Comparison of ENCODE assay signal across 1 cellular context in genomic region chr6:165663736-165664552, GRCh38.
TF ChIP-seq lines count a peak whose summit lies in the region.

No MANE protein-coding gene starts in this region.

TF ChIP-seq in HEK293, 187 proteins besides CTCF, POLR2A, EP300 and RAD21 (continued from another document and continues in another):
- TF ChIP-seq ZNF398 (tag by site-specific recombination; IDR thresholded peaks at IDR 0.05) (no peak), GLI2 (tag by site-specific recombination; IDR thresholded peaks at IDR 0.05; ENCODE audit: borderline replicate concordance, low read depth) (no peak), ZNF670 (tag by site-specific recombination; IDR thresholded peaks at IDR 0.05; ENCODE audit: low read depth) (no peak), MZF1 (tag by site-specific recombination; IDR thresholded peaks at IDR 0.05; ENCODE audit: borderline replicate concordance) (0 out of 2 replicates have a peak, but pooled peaks have one; percentile 8), HOXC10 (CRISPR knock-in tag; IDR thresholded peaks at IDR 0.05) (no peak), ZNF18 (tag by site-specific recombination; IDR thresholded peaks at IDR 0.05) (no peak), ELK4 (IDR thresholded peaks at IDR 0.05; ENCODE audit: borderline replicate concordance, low read depth, low read length) (no peak), PATZ1 (tag by site-specific recombination; IDR thresholded peaks at IDR 0.05) (peak; percentile 68; the same call in 1 of the 2 replicates), ZNF701 (tag by site-specific recombination; IDR thresholded peaks at IDR 0.05) (no peak), YY2 (tag by site-specific recombination; IDR thresholded peaks at IDR 0.05) (peak; percentile 75), REPIN1 (tag by site-specific recombination; IDR thresholded peaks at IDR 0.05; ENCODE audit: low read depth) (no peak), ZNF16 (tag by site-specific recombination; IDR thresholded peaks at IDR 0.05; ENCODE audit: low read depth) (no peak), ZNF837 (tag by site-specific recombination; IDR thresholded peaks at IDR 0.05) (0 out of 2 replicates have a peak, but pooled peaks have one; percentile 60), ZNF23 (tag by site-specific recombination; IDR thresholded peaks at IDR 0.05; ENCODE audit: borderline replicate concordance) (no peak), INSM2 (tag by site-specific recombination; IDR thresholded peaks at IDR 0.05) (no peak), OVOL3 (tag by site-specific recombination; IDR thresholded peaks at IDR 0.05) (no peak), KLF17 (tag by site-specific recombination; IDR thresholded peaks at IDR 0.05) (no peak), SALL2 (tag by site-specific recombination; IDR thresholded peaks at IDR 0.05; ENCODE audit: borderline replicate concordance) (no peak), ZNF785 (tag by site-specific recombination; IDR thresholded peaks at IDR 0.05) (no peak), ZNF645 (tag by site-specific recombination; IDR thresholded peaks at IDR 0.05) (no peak), ZNF292 (tag by site-specific recombination; IDR thresholded peaks at IDR 0.05; ENCODE audit: borderline replicate concordance, low read depth) (no peak), ZNF223 (tag by site-specific recombination; IDR thresholded peaks at IDR 0.05) (no peak), ZNF600 (tag by site-specific recombination; IDR thresholded peaks at IDR 0.05) (peak; percentile 36), ZNF596 (tag by site-specific recombination; IDR thresholded peaks at IDR 0.05) (no peak), TRIM28 (IDR thresholded peaks at IDR 0.05; ENCODE audit: borderline replicate concordance, low read length) (peak; percentile 69), PRDM1 (tag by site-specific recombination; IDR thresholded peaks at IDR 0.05) (peak; percentile 22; the same call in 1 of the 2 replicates), FEZF1 (tag by site-specific recombination; IDR thresholded peaks at IDR 0.05) (peak; percentile 93), BCL6B (tag by site-specific recombination; IDR thresholded peaks at IDR 0.05) (no peak), ZBTB11 (tag by site-specific recombination; conservative IDR thresholded peaks at IDR 0.05; ENCODE audit: low read depth) (peak; percentile 36), ZBTB7A (tag by site-specific recombination; IDR thresholded peaks at IDR 0.05; ENCODE audit: low read depth) (no peak), ZNF184 (tag by site-specific recombination; IDR thresholded peaks at IDR 0.05) (no peak), RBAK (tag by site-specific recombination; IDR thresholded peaks at IDR 0.05) (no peak), ZNF169 (tag by site-specific recombination; IDR thresholded peaks at IDR 0.05) (no peak), ZSCAN16 (tag by site-specific recombination; IDR thresholded peaks at IDR 0.05) (no peak), ZNF146 (tag by site-specific recombination; IDR thresholded peaks at IDR 0.05) (no peak), ZNF266 (tag by site-specific recombination; IDR thresholded peaks at IDR 0.05; ENCODE audit: low read depth) (no peak), SP7 (tag by site-specific recombination; IDR thresholded peaks at IDR 0.05) (peak; percentile 55), ZNF510 (tag by site-specific recombination; IDR thresholded peaks at IDR 0.05; ENCODE audit: insufficient replicate concordance) (no peak), SCRT1 (tag by site-specific recombination; IDR thresholded peaks at IDR 0.05; ENCODE audit: borderline replicate concordance) (peak; percentile 85; the same call in 1 of the 2 replicates), ZNF341 (tag by site-specific recombination; IDR thresholded peaks at IDR 0.05; ENCODE audit: low read depth) (peak; percentile 87), ZIC2 (tag by site-specific recombination; IDR thresholded peaks at IDR 0.05) (peak; percentile 13; the same call in 1 of the 2 replicates), BCL11B (tag by site-specific recombination; IDR thresholded peaks at IDR 0.05; ENCODE audit: low read depth) (no peak), ZNF473 (tag by site-specific recombination; IDR thresholded peaks at IDR 0.05) (no peak), ZNF221 (tag by site-specific recombination; IDR thresholded peaks at IDR 0.05; ENCODE audit: borderline replicate concordance) (no peak), ZNF324 (tag by site-specific recombination; IDR thresholded peaks at IDR 0.05) (no peak), ZNF529 (tag by site-specific recombination; IDR thresholded peaks at IDR 0.05; ENCODE audit: insufficient replicate concordance) (no peak), ZNF311 (tag by site-specific recombination; IDR thresholded peaks at IDR 0.05; ENCODE audit: borderline replicate concordance) (no peak), ZNF624 (tag by site-specific recombination; IDR thresholded peaks at IDR 0.05) (no peak), HOXA7 (CRISPR knock-in tag; IDR thresholded peaks at IDR 0.05; ENCODE audit: borderline replicate concordance) (no peak), ZNF677 (tag by site-specific recombination; IDR thresholded peaks at IDR 0.05) (no peak), ZBTB26 (tag by site-specific recombination; optimal IDR thresholded peaks at IDR 0.05) (peak; percentile 98), ZBTB20 (tag by site-specific recombination; IDR thresholded peaks at IDR 0.05) (peak; percentile 98), ZNF121 (tag by site-specific recombination; IDR thresholded peaks at IDR 0.05) (no peak; the same call in 1 of the 2 replicates)
